In the genomic region with DNA sequence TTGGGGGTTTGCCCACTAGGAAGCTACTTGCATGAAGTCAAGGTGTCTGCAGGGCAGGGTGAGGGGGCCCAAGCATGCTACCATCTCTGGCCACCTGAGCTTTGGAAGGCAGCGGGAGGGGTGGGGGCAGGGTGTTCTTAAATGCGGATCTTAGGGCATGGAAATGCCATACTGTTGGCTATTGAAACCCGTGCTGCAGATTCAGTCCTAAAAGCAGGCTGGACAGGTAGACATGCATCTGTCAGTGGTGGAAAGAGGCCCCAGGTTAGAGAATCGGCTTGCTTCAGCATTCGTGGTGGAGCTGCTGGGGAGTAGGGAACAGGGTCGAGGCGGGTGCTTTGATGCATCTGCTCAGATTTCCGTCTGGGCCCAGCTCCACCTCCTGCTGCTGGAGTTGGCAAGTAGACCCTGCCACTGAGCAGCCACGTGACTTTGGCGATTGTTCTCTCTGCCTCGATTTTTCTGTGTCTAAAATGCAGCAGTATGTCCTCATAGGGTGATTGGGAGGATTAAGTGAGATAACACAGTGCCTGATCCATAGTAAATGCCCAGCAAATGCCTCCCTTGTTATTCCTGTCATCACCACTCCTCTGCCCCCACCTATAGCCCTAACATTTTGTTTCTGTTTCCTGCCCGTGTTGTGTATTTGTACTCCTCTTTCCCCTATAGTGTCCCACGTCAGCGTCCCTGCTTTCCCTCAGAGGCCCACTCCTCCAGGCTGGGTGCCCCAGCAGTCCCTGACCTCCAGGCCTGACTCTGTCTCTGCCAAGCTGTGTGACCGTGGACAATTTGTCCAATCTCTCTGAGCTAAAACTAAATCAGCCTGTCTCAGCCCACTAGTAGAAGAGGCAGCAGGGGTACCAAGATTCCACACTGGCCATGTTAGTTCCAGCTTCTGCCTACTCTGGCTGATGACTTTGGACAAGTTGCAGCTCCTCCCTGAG, we compare ENCODE assay signal across 9 cellular contexts. TPM values are rescaled to one million over a fixed set of nuclear protein-coding genes. Genes with fewer than 3 reads are reported as not detected.
A peak's percentile ranks its signal among the peaks of the same experiment; 100 is the strongest.
DNase-seq lines count a peak whose midpoint lies in the region; ATAC-seq, FAIRE-seq and TF ChIP-seq lines count a peak whose summit lies in the region.
"Had no signal": no experiment of that assay in that cellular context is flagged by ENCODE, and none has a peak within 500 bp of the region (broad histone marks: within the 10 kb centered on the region; RNA-seq: fewer than 3 reads in every experiment).

No MANE protein-coding gene starts in this region.

- peak overlapping the region; percentile 41 for H3K9ac ChIP-seq in Loucy (ENCODE audit: low read depth, low read length, poor library complexity, severe bottlenecking)

- CTCF ChIA-PET in GM10248 (lab: Yijun Ruan, JAX) = interaction anchor here (1.0 to 2.1 kb wide), 4 partner anchors 12 to 340 kb away, joined by 3 to 4 read pairs (median 4); no protein-coding TSS in a partner anchor

- no peaks in the 10 kb centered on the region for H3K9me2 ChIP-seq in Loucy (replicated peaks; ENCODE audit: low read depth, low read length)

- peaks cover 40% of the 10 kb centered on the region for H3K4me1 Mint-ChIP-seq in activated T-helper 17 cell treated with anti-CD3 and anti-CD28 coated beads, Interleukin-2, amount 50 U/mL, for 72 hours

- peaks cover 10% of the 10 kb centered on the region; the same call in 1 of the 2 replicates for H3K36me3 ChIP-seq in Loucy (ENCODE audit: insufficient read depth, low read length)
- H3K36me3 ChIP-seq in stomach = no peaks in the 10 kb centered on the region

- no peak for FAIRE-seq in urothelium cell line (lab: Jason Lieb, UNC)

- H3K4me3 ChIP-seq in Loucy (ENCODE audit: low read length, poor library complexity, severe bottlenecking) (no peak overlapping the region), astrocyte of the spinal cord (ENCODE audit: low read depth, low read length) (no peak overlapping the region), stomach (peak overlapping the region in 2 of 4 donors; percentile 5 to 6)

- no peak overlapping the region for H2AFZ ChIP-seq in Loucy (ENCODE audit: low read length)

- TF ChIP-seq CTCF in Loucy (conservative IDR thresholded peaks at IDR 0.05; ENCODE audit: low read length) (no peak), astrocyte of the spinal cord (IDR thresholded peaks at IDR 0.05; ENCODE audit: low read depth, low read length) (no peak), stomach (IDR thresholded peaks at IDR 0.05) (no peak), GM10248 (IDR thresholded peaks at IDR 0.05; ENCODE audit: control extremely low read depth, extremely low read depth, low read depth, missing control alignments) (no peak)

- H3K9me3 Mint-ChIP-seq in activated T-helper 17 cell treated with anti-CD3 and anti-CD28 coated beads, Interleukin-2, amount 50 U/mL, for 72 hours = no peaks in the 10 kb centered on the region

- peaks cover 20% of the 10 kb centered on the region for H3K36me3 Mint-ChIP-seq in activated T-helper 17 cell treated with anti-CD3 and anti-CD28 coated beads, Interleukin-2, amount 50 U/mL, for 72 hours (ENCODE audit: low read depth)

- H3K9me3 ChIP-seq in Loucy (ENCODE audit: insufficient read depth, low read depth, low read length) = no peaks in the 10 kb centered on the region
- no peaks in the 10 kb centered on the region for H3K9me3 ChIP-seq in stomach

- H3K4me3 Mint-ChIP-seq in activated T-helper 17 cell treated with anti-CD3 and anti-CD28 coated beads, Interleukin-2, amount 50 U/mL, for 72 hours = no peak overlapping the region

- H3K4me2 ChIP-seq in Loucy (ENCODE audit: low read depth, low read length, poor library complexity, severe bottlenecking) = peak overlapping the region; percentile 89

- POLR2A ChIA-PET in GM10248 (lab: Yijun Ruan, JAX) = interaction anchor here (0.5 kb wide), 1 partner anchor 24 kb away, joined by 7 read pairs; no protein-coding TSS in a partner anchor

- no peak overlapping the region for H3K27ac Mint-ChIP-seq in activated T-helper 17 cell treated with anti-CD3 and anti-CD28 coated beads, Interleukin-2, amount 50 U/mL, for 72 hours

- WGBS in stomach, 5 donors = 18 to 32% (median 23%) methylated on average over 15 of the region's 15 CpGs

- ATAC-seq in activated T-helper 17 cell treated with anti-CD3 and anti-CD28 coated beads, Interleukin-2, amount 50 U/mL, for 72 hours (replicated peaks) = no peak

- no peaks in the 10 kb centered on the region for H3F3A ChIP-seq in Loucy (ENCODE audit: low read depth)

- peaks cover 100% of the 10 kb centered on the region for H3K79me2 ChIP-seq in Loucy (ENCODE audit: insufficient read depth, low read length)

- H3K27me3 ChIP-seq in Loucy (ENCODE audit: insufficient read depth, low read length, poor library complexity, severe bottlenecking) = no peaks in the 10 kb centered on the region
- no peaks in the 10 kb centered on the region for H3K27me3 ChIP-seq in stomach

- no peak for TF ChIP-seq POLR2A in stomach (IDR thresholded peaks at IDR 0.05)

- peaks cover 67% of the 10 kb centered on the region for H4K20me1 ChIP-seq in Loucy (ENCODE audit: insufficient read depth, low read length, poor library complexity, severe bottlenecking)

- TF ChIP-seq EP300 in stomach (IDR thresholded peaks at IDR 0.05) = no peak

- peak overlapping the region; percentile 82 to 94 (median 87) for H3K27ac ChIP-seq in stomach

- in situ Hi-C loops in astrocyte of the spinal cord (cut with HindIII; ENCODE audit: low sequenced_read_pairs) = no loop called here

- no peaks in the 10 kb centered on the region for H3K27me3 Mint-ChIP-seq in activated T-helper 17 cell treated with anti-CD3 and anti-CD28 coated beads, Interleukin-2, amount 50 U/mL, for 72 hours

- intact Hi-C loops in stomach (cut with DNase I; ENCODE audit: low total_unique reads) = no loop called here

- peaks cover 38% of the 10 kb centered on the region for H3K4me1 ChIP-seq in Loucy (ENCODE audit: insufficient read depth, low read length, poor library complexity, severe bottlenecking)
- H3K4me1 ChIP-seq in stomach = peaks cover 99 to 100% (median 100%) of the 10 kb centered on the region in 4 donors

- DNase-seq in astrocyte of the spinal cord (ENCODE audit: low read depth, low spot score) (peak; percentile 52), hippocampal formation (lab: John Stamatoyannopoulos, UW) (peak; percentile 54 to 75), stomach (peak; percentile 79), GM10248 (ENCODE audit: extremely low spot score) (no peak), urothelium cell line (ENCODE audit: low spot score) (no peak)
- no peak for DNase-seq in activated CD4-positive, alpha-beta T cell treated with anti-CD3 and anti-CD28 coated beads, Interleukin-2, amount 50 U/mL, for 1 hour
- DNase-seq: NCI-H2227 treated with DMSO at 0.1 percent for 48 hours had no signal

RNA-seq across cellular contexts. Expression of gene PPP1R37, which starts 5.8 kb away (rescaled TPM):
- total RNA-seq in stomach = 100 to 1,000 TPM in 1 of 5 donors, 10 to 100 TPM in 4; 25.7 to 268 (median 55.4) TPM
- 10 to 100 TPM; 32.4 to 95.8 (median 39.7) TPM for polyA plus RNA-seq in stomach
- total RNA-seq in activated T-helper 17 cell treated with anti-CD3 and anti-CD28 coated beads, Interleukin-2, amount 50 U/mL, for 72 hours = 10 to 100 TPM; 19.8 to 27.7 TPM

RNA-seq across cellular contexts. Expression of gene GEMIN7, which starts 19.7 kb away (rescaled TPM):
- total RNA-seq in stomach = 100 to 1,000 TPM in 1 of 5 donors, 10 to 100 TPM in 2, 1 to 10 TPM in 2; 1.8 to 107 (median 11.2) TPM
- polyA plus RNA-seq in stomach = 10 to 100 TPM; 28.2 to 44.3 (median 36.0) TPM
- total RNA-seq in activated T-helper 17 cell treated with anti-CD3 and anti-CD28 coated beads, Interleukin-2, amount 50 U/mL, for 72 hours = 10 to 100 TPM; 56.9 to 57.2 TPM

RNA-seq across cellular contexts. Expression of gene ZNF296, which starts 22.5 kb away (rescaled TPM):
- 10 to 100 TPM in 2 of 5 donors, 1 to 10 TPM in 1, under 1 TPM in 1, not detected in 1; 0.45 to 13.4 (median 7.4) TPM for total RNA-seq in stomach
- polyA plus RNA-seq in stomach = 1 to 10 TPM; 2.7 to 7.0 (median 5.0) TPM
- total RNA-seq in activated T-helper 17 cell treated with anti-CD3 and anti-CD28 coated beads, Interleukin-2, amount 50 U/mL, for 72 hours = 10 to 100 TPM in 1 of 2 donors, 1 to 10 TPM in 1; 6.7 to 11.6 TPM

RNA-seq across cellular contexts. Expression of gene CLASRP, which starts 59.9 kb away (rescaled TPM):
- 100 to 1,000 TPM in 3 of 5 donors, 10 to 100 TPM in 2; 27.0 to 491 (median 274) TPM for total RNA-seq in stomach
- 100 to 1,000 TPM in 1 of 3 donors, 10 to 100 TPM in 2; 47.7 to 131 (median 86.6) TPM for polyA plus RNA-seq in stomach
- total RNA-seq in activated T-helper 17 cell treated with anti-CD3 and anti-CD28 coated beads, Interleukin-2, amount 50 U/mL, for 72 hours = 10 to 100 TPM; 87.5 TPM

Comparison
In these comparisons a context has a peak if more than half of its experiments do, and no peak if none do; other contexts are left out.
1. DNase-seq: peak in astrocyte of the spinal cord (single experiment), hippocampal formation (2 of 2) and stomach (single experiment); none in GM10248 (single experiment), activated CD4-positive, alpha-beta T cell treated with anti-CD3 and anti-CD28 coated beads, Interleukin-2, amount 50 U/mL, for 1 hour (single experiment) and urothelium cell line (single experiment).